In genomic region chr19:55451522-55452380, GRCh38 we compare ENCODE assay signal across 10 cellular contexts. TPM values are rescaled to one million over a fixed set of nuclear protein-coding genes. Genes with fewer than 3 reads are reported as not detected.
A peak's percentile ranks its signal among the peaks of the same experiment; 100 is the strongest.
DNase-seq lines count a peak whose midpoint lies in the region; ATAC-seq, FAIRE-seq and TF ChIP-seq lines count a peak whose summit lies in the region.
"Had no signal": no experiment of that assay in that cellular context is flagged by ENCODE, and none has a peak within 500 bp of the region (broad histone marks: within the 10 kb centered on the region; RNA-seq: fewer than 3 reads in every experiment).

No MANE protein-coding gene starts in this region.

- no peaks in the 10 kb centered on the region for H3K27me3 ChIP-seq in right cardiac atrium (ENCODE audit: control insufficient read depth, insufficient read depth)
- H3K27me3 ChIP-seq in right atrium auricular region = peaks cover 8 to 18% of the 10 kb centered on the region in 2 donors
- peaks cover 34% of the 10 kb centered on the region for H3K27me3 ChIP-seq in keratinocyte (ENCODE audit: control insufficient read depth, extremely low read depth, insufficient read depth, low read length)
- peaks cover 25% of the 10 kb centered on the region for H3K27me3 ChIP-seq in upper lobe of right lung
- peaks cover 5 to 17% of the 10 kb centered on the region in 2 donors for H3K27me3 ChIP-seq in small intestine (ENCODE audit: control insufficient read depth in 2 of 2, insufficient read depth in 2 of 2, low read length in 2 of 2)

- peak overlapping the region; percentile 30 for H3K4me3 Mint-ChIP-seq in activated T-helper 1 cell treated with anti-CD3 and anti-CD28 coated beads, Interleukin-12 subunit alpha, Interleukin-12 subunit beta, Interleukin-2, Interleukin-4 antibody, amounts not matched to agents 30 ng/mL and 10 ng/mL and 1 ng/mL, durations not matched to agents 14 hours and 24 hours and 36 hours

- peaks cover 28% of the 10 kb centered on the region for H3K27me3 Mint-ChIP-seq in activated T-helper 1 cell treated with anti-CD3 and anti-CD28 coated beads, Interleukin-12 subunit alpha, Interleukin-12 subunit beta, Interleukin-2, Interleukin-4 antibody, amounts not matched to agents 30 ng/mL and 10 ng/mL and 1 ng/mL, durations not matched to agents 14 hours and 24 hours and 36 hours (ENCODE audit: insufficient read depth)

- H3K4me2 ChIP-seq in keratinocyte (ENCODE audit: control insufficient read depth, extremely low read depth, insufficient read depth, low read depth, low read length) = peak overlapping the region; percentile 27

- H3K27ac Mint-ChIP-seq in activated T-helper 1 cell treated with anti-CD3 and anti-CD28 coated beads, Interleukin-12 subunit alpha, Interleukin-12 subunit beta, Interleukin-2, Interleukin-4 antibody, amounts not matched to agents 30 ng/mL and 10 ng/mL and 1 ng/mL, durations not matched to agents 14 hours and 24 hours and 36 hours = no peak overlapping the region

- H3K36me3 Mint-ChIP-seq in activated T-helper 1 cell treated with anti-CD3 and anti-CD28 coated beads, Interleukin-12 subunit alpha, Interleukin-12 subunit beta, Interleukin-2, Interleukin-4 antibody, amounts not matched to agents 30 ng/mL and 10 ng/mL and 1 ng/mL, durations not matched to agents 14 hours and 24 hours and 36 hours (ENCODE audit: low read depth) = peaks cover 5% of the 10 kb centered on the region

- H3K4me1 Mint-ChIP-seq in activated T-helper 1 cell treated with anti-CD3 and anti-CD28 coated beads, Interleukin-12 subunit alpha, Interleukin-12 subunit beta, Interleukin-2, Interleukin-4 antibody, amounts not matched to agents 30 ng/mL and 10 ng/mL and 1 ng/mL, durations not matched to agents 14 hours and 24 hours and 36 hours (ENCODE audit: low read depth) = no peaks in the 10 kb centered on the region

- intact Hi-C loops in right cardiac atrium (cut with DNase I) (no loop called here), upper lobe of right lung (cut with DNase I) (no loop called here)
- intact Hi-C loops in activated T-helper 1 cell treated with anti-CD3 and anti-CD28 coated beads, Interleukin-12 subunit alpha, Interleukin-12 subunit beta, Interleukin-2, Interleukin-4 antibody, amounts not matched to agents 30 ng/mL and 10 ng/mL and 1 ng/mL, durations not matched to agents 14 hours and 24 hours and 36 hours (cut with micrococcal nuclease) = no loop called here

- TF ChIP-seq CTCF in right atrium auricular region (IDR thresholded peaks at IDR 0.05) = no peak
- no peak for TF ChIP-seq CTCF in keratinocyte (optimal IDR thresholded peaks at IDR 0.05 in 1 of 3, IDR thresholded peaks at IDR 0.05 in 1 of 3, conservative IDR thresholded peaks at IDR 0.05 in 1 of 3; ENCODE audit: extremely low read depth in 1 of 3, insufficient read depth in 2 of 3, low read length in 3 of 3)
- no peak for TF ChIP-seq CTCF in upper lobe of right lung (IDR thresholded peaks at IDR 0.05)

- no peak for FAIRE-seq in keratinocyte (lab: Jason Lieb, UNC)
- no peak for FAIRE-seq in small intestine (lab: Jason Lieb, UNC)

- ATAC-seq in right cardiac atrium (no peak), upper lobe of right lung (no peak), HG02798 (IDR thresholded peaks at IDR 0.05; ENCODE audit: poor library complexity, unreplicated experiment) (no peak)
- ATAC-seq: esophagus mucosa had no signal

- H3K4me1 ChIP-seq in right cardiac atrium (ENCODE audit: control insufficient read depth, insufficient read depth, low read length) (no peaks in the 10 kb centered on the region), right atrium auricular region (peaks cover 0 to 21% of the 10 kb centered on the region in 2 donors), keratinocyte (ENCODE audit: control insufficient read depth, extremely low read depth, insufficient read depth, low read length) (peaks cover 17% of the 10 kb centered on the region), upper lobe of right lung (peaks cover 11% of the 10 kb centered on the region), small intestine (ENCODE audit: control insufficient read depth in 2 of 2, insufficient read depth in 1 of 2, low read depth in 1 of 2, low read length in 1 of 2) (peaks cover 0 to 3% of the 10 kb centered on the region in 2 donors)

- H3K9me1 ChIP-seq in keratinocyte (ENCODE audit: control insufficient read depth, extremely low read depth, insufficient read depth, low read length) = no peaks in the 10 kb centered on the region

- H3K27ac ChIP-seq in right cardiac atrium (ENCODE audit: low read length) = no peak overlapping the region
- no peak overlapping the region for H3K27ac ChIP-seq in right atrium auricular region
- no peak overlapping the region for H3K27ac ChIP-seq in keratinocyte (ENCODE audit: control insufficient read depth, insufficient read depth, low read length)
- H3K27ac ChIP-seq in upper lobe of right lung = no peak overlapping the region
- H3K27ac ChIP-seq in small intestine (ENCODE audit: low read depth in 1 of 2, low read length in 1 of 2) = no peak overlapping the region
- H3K27ac ChIP-seq: HL-60 had no signal

- dilution Hi-C loops in keratinocyte (cut with MboI; ENCODE audit: extremely low pct_ligation_motif_present, low sequenced_read_pairs) = no loop called here

- H4K20me1 ChIP-seq in keratinocyte (ENCODE audit: control insufficient read depth, extremely low read depth, insufficient read depth, low read length) = peaks cover 8% of the 10 kb centered on the region

- no peak overlapping the region for H2AFZ ChIP-seq in keratinocyte (ENCODE audit: control insufficient read depth, low read length)

- H3K4me3 ChIP-seq in right cardiac atrium (ENCODE audit: low read length) = no peak overlapping the region
- H3K4me3 ChIP-seq in right atrium auricular region = peak overlapping the region in 1 of 2 donors; percentile 28
- no peak overlapping the region for H3K4me3 ChIP-seq in keratinocyte (ENCODE audit: control insufficient read depth in 2 of 3, extremely low read depth in 1 of 3, insufficient read depth in 2 of 3, low read depth in 1 of 3, low read length in 3 of 3)
- H3K4me3 ChIP-seq in upper lobe of right lung = peak overlapping the region; percentile 10
- H3K4me3 ChIP-seq in small intestine (ENCODE audit: low read depth in 1 of 2, low read length in 2 of 2) = peak overlapping the region in 1 of 2 donors; percentile 23

- no peaks in the 10 kb centered on the region for H3K9me3 Mint-ChIP-seq in activated T-helper 1 cell treated with anti-CD3 and anti-CD28 coated beads, Interleukin-12 subunit alpha, Interleukin-12 subunit beta, Interleukin-2, Interleukin-4 antibody, amounts not matched to agents 30 ng/mL and 10 ng/mL and 1 ng/mL, durations not matched to agents 14 hours and 24 hours and 36 hours

- no peak overlapping the region for H3K9ac ChIP-seq in keratinocyte (ENCODE audit: control insufficient read depth, extremely low read depth, insufficient read depth, low read length)

- no peaks in the 10 kb centered on the region for H3K36me3 ChIP-seq in right atrium auricular region
- peaks cover 0 to 3% of the 10 kb centered on the region in 2 experiments for H3K36me3 ChIP-seq in keratinocyte (ENCODE audit: control insufficient read depth in 2 of 2, extremely low read depth in 1 of 2, insufficient read depth in 2 of 2, low read length in 2 of 2)
- H3K36me3 ChIP-seq in upper lobe of right lung = no peaks in the 10 kb centered on the region
- H3K36me3 ChIP-seq in small intestine (ENCODE audit: control insufficient read depth in 2 of 2, insufficient read depth in 2 of 2, low read length in 2 of 2) = peaks cover 0 to 7% of the 10 kb centered on the region in 2 donors

- H3K9me3 ChIP-seq in right cardiac atrium (ENCODE audit: control insufficient read depth, low read length) (no peaks in the 10 kb centered on the region), right atrium auricular region (no peaks in the 10 kb centered on the region), keratinocyte (ENCODE audit: control insufficient read depth, low read depth, low read length) (no peaks in the 10 kb centered on the region), upper lobe of right lung (no peaks in the 10 kb centered on the region), small intestine (ENCODE audit: control insufficient read depth, low read depth) (no peaks in the 10 kb centered on the region)

- WGBS in right cardiac atrium = 1% methylated on average over 82 of the region's 82 CpGs
- WGBS in small intestine, 3 donors = 2 to 5% (median 4%) methylated on average over 45 to 82 of the region's 82 CpGs

- DNase-seq in right cardiac atrium (peak in 2 of 3 donors; percentile 64 to 73), right atrium auricular region (ENCODE audit: low spot score) (no peak), keratinocyte (ENCODE audit: low read depth, low spot score) (no peak), upper lobe of right lung (no peak), NCI-H510A treated with DMSO at 0.1 percent for 48 hours (lab: John Stamatoyannopoulos, UW) (no peak), small intestine (no peak)
- DNase-seq in activated T-helper 1 cell treated with anti-CD3 and anti-CD28 coated beads, Interleukin-12 subunit alpha, Interleukin-12 subunit beta, Interleukin-2, Interleukin-4 antibody, amounts not matched to agents 30 ng/mL and 10 ng/mL and 1 ng/mL, durations not matched to agents 14 hours and 24 hours and 36 hours (ENCODE audit: low spot score) = no peak

- H3K79me2 ChIP-seq in keratinocyte (ENCODE audit: control insufficient read depth, insufficient read depth, low read length) = no peaks in the 10 kb centered on the region

RNA-seq across cellular contexts. Expression of gene SHISA7, which starts 8.7 kb away (rescaled TPM):
- not detected for total RNA-seq in right cardiac atrium
- 0.05 TPM for polyA plus RNA-seq in right cardiac atrium
- not detected for total RNA-seq in right atrium auricular region
- total RNA-seq in activated T-helper 1 cell treated with anti-CD3 and anti-CD28 coated beads, Interleukin-12 subunit alpha, Interleukin-12 subunit beta, Interleukin-2, Interleukin-4 antibody, amounts not matched to agents 30 ng/mL and 10 ng/mL and 1 ng/mL, durations not matched to agents 14 hours and 24 hours and 36 hours = not detected in 2 replicates
- not detected in 3 replicates for polyA plus RNA-seq in keratinocyte
- not detected for polyA plus RNA-seq in keratinocyte (2011; ENCODE audit: low read depth)
- polyA plus RNA-seq in keratinocyte (2011; cell fraction: cytosol; rRNA removed) = not detected in 2 replicates
- polyA plus RNA-seq in keratinocyte (2011; cell fraction: nucleus; rRNA removed) = 0.01 TPM in 1 of 2 replicates, not detected in the other
- not detected in 2 replicates for polyA plus RNA-seq in keratinocyte (2012; ENCODE audit: low replicate concordance)
- polyA minus RNA-seq in keratinocyte = not detected in 3 replicates
- not detected for polyA minus RNA-seq in keratinocyte (2011; cell fraction: cytosol; rRNA and poly(A)+ RNA removed)
- not detected in 2 replicates for polyA minus RNA-seq in keratinocyte (2011; cell fraction: nucleus; rRNA and poly(A)+ RNA removed)
- total RNA-seq in upper lobe of right lung = not detected
- polyA plus RNA-seq in small intestine = under 1 TPM in 1 of 3 donors, not detected in 2; 0.12 TPM
- total RNA-seq: esophagus mucosa had no signal

RNA-seq across cellular contexts. Expression of gene ISOC2, which starts 9.7 kb away (rescaled TPM):
- total RNA-seq in right cardiac atrium (10 to 100 TPM; 49.6 to 73.9 (median 62.0) TPM), right atrium auricular region (10 to 100 TPM; 87.0 to 92.2 TPM), upper lobe of right lung (25.3 TPM)
- polyA plus RNA-seq in right cardiac atrium (111 TPM), keratinocyte (24.5 to 37.7 TPM (median 34.7 TPM) in 3 replicates), small intestine (100 to 1,000 TPM in 1 of 3 donors, 10 to 100 TPM in 2; 77.8 to 164 (median 78.9) TPM)
- 31.3 and 34.3 TPM in 2 replicates for total RNA-seq in activated T-helper 1 cell treated with anti-CD3 and anti-CD28 coated beads, Interleukin-12 subunit alpha, Interleukin-12 subunit beta, Interleukin-2, Interleukin-4 antibody, amounts not matched to agents 30 ng/mL and 10 ng/mL and 1 ng/mL, durations not matched to agents 14 hours and 24 hours and 36 hours
- polyA plus RNA-seq in keratinocyte (2011; ENCODE audit: low read depth) = 3.6 TPM
- 19.0 and 53.3 TPM in 2 replicates for polyA plus RNA-seq in keratinocyte (2011; cell fraction: cytosol; rRNA removed)
- polyA plus RNA-seq in keratinocyte (2011; cell fraction: nucleus; rRNA removed) = 13.6 and 19.3 TPM in 2 replicates
- 19.2 and 57.8 TPM in 2 replicates for polyA plus RNA-seq in keratinocyte (2012; ENCODE audit: low replicate concordance)
- 10.9 to 29.3 TPM (median 12.3 TPM) in 3 replicates for polyA minus RNA-seq in keratinocyte
- 56.0 TPM for polyA minus RNA-seq in keratinocyte (2011; cell fraction: cytosol; rRNA and poly(A)+ RNA removed)
- 15.2 and 17.7 TPM in 2 replicates for polyA minus RNA-seq in keratinocyte (2011; cell fraction: nucleus; rRNA and poly(A)+ RNA removed)

RNA-seq across cellular contexts. Expression of gene C19orf85, which starts 12.8 kb away (rescaled TPM):
- not detected for total RNA-seq in right cardiac atrium
- not detected for polyA plus RNA-seq in right cardiac atrium
- total RNA-seq in right atrium auricular region = not detected
- not detected in 2 replicates for total RNA-seq in activated T-helper 1 cell treated with anti-CD3 and anti-CD28 coated beads, Interleukin-12 subunit alpha, Interleukin-12 subunit beta, Interleukin-2, Interleukin-4 antibody, amounts not matched to agents 30 ng/mL and 10 ng/mL and 1 ng/mL, durations not matched to agents 14 hours and 24 hours and 36 hours
- polyA plus RNA-seq in keratinocyte = not detected in 3 replicates
- not detected for polyA plus RNA-seq in keratinocyte (2011; ENCODE audit: low read depth)
- polyA plus RNA-seq in keratinocyte (2011; cell fraction: cytosol; rRNA removed) = not detected in 2 replicates
- 0.11 TPM in 1 of 2 replicates, not detected in the other for polyA plus RNA-seq in keratinocyte (2011; cell fraction: nucleus; rRNA removed)
- polyA plus RNA-seq in keratinocyte (2012; ENCODE audit: low replicate concordance) = not detected in 2 replicates
- not detected in 3 replicates for polyA minus RNA-seq in keratinocyte
- polyA minus RNA-seq in keratinocyte (2011; cell fraction: cytosol; rRNA and poly(A)+ RNA removed) = not detected
- not detected in 2 replicates for polyA minus RNA-seq in keratinocyte (2011; cell fraction: nucleus; rRNA and poly(A)+ RNA removed)
- total RNA-seq in upper lobe of right lung = not detected
- polyA plus RNA-seq in small intestine = not detected
- total RNA-seq: esophagus mucosa had no signal

RNA-seq across cellular contexts. Expression of gene ZNF628, which starts 24.7 kb away (rescaled TPM):
- total RNA-seq in right cardiac atrium = 1 to 10 TPM; 5.6 to 8.1 (median 6.7) TPM
- polyA plus RNA-seq in right cardiac atrium = 7.7 TPM
- 10 to 100 TPM in 1 of 2 donors, 1 to 10 TPM in 1; 5.6 to 13.2 TPM for total RNA-seq in right atrium auricular region
- 7.6 and 10.4 TPM in 2 replicates for total RNA-seq in activated T-helper 1 cell treated with anti-CD3 and anti-CD28 coated beads, Interleukin-12 subunit alpha, Interleukin-12 subunit beta, Interleukin-2, Interleukin-4 antibody, amounts not matched to agents 30 ng/mL and 10 ng/mL and 1 ng/mL, durations not matched to agents 14 hours and 24 hours and 36 hours
- polyA plus RNA-seq in keratinocyte = 0.22 to 1.5 TPM (median 0.39 TPM) in 3 replicates
- polyA plus RNA-seq in keratinocyte (2011; ENCODE audit: low read depth) = 0.72 TPM
- polyA plus RNA-seq in keratinocyte (2011; cell fraction: cytosol; rRNA removed) = 0.29 and 1.6 TPM in 2 replicates
- polyA plus RNA-seq in keratinocyte (2011; cell fraction: nucleus; rRNA removed) = 1.5 and 2.0 TPM in 2 replicates
- 1.9 and 5.8 TPM in 2 replicates for polyA plus RNA-seq in keratinocyte (2012; ENCODE audit: low replicate concordance)
- 0.19 to 1.6 TPM (median 0.23 TPM) in 3 replicates for polyA minus RNA-seq in keratinocyte
- polyA minus RNA-seq in keratinocyte (2011; cell fraction: cytosol; rRNA and poly(A)+ RNA removed) = 7.1 TPM
- polyA minus RNA-seq in keratinocyte (2011; cell fraction: nucleus; rRNA and poly(A)+ RNA removed) = 3.0 and 3.1 TPM in 2 replicates
- 10.2 TPM for total RNA-seq in upper lobe of right lung
- polyA plus RNA-seq in small intestine = 1 to 10 TPM; 1.1 to 7.0 (median 4.1) TPM

RNA-seq across cellular contexts. Expression of gene NAT14, which starts 33.2 kb away (rescaled TPM):
- 10 to 100 TPM; 13.6 to 20.8 (median 15.0) TPM for total RNA-seq in right cardiac atrium
- 15.8 TPM for polyA plus RNA-seq in right cardiac atrium
- 1 to 10 TPM; 2.3 to 7.0 TPM for total RNA-seq in right atrium auricular region
- total RNA-seq in activated T-helper 1 cell treated with anti-CD3 and anti-CD28 coated beads, Interleukin-12 subunit alpha, Interleukin-12 subunit beta, Interleukin-2, Interleukin-4 antibody, amounts not matched to agents 30 ng/mL and 10 ng/mL and 1 ng/mL, durations not matched to agents 14 hours and 24 hours and 36 hours = 23.1 and 26.1 TPM in 2 replicates
- 11.0 to 12.5 TPM (median 11.9 TPM) in 3 replicates for polyA plus RNA-seq in keratinocyte
- 0.66 TPM for polyA plus RNA-seq in keratinocyte (2011; ENCODE audit: low read depth)
- polyA plus RNA-seq in keratinocyte (2011; cell fraction: cytosol; rRNA removed) = 7.2 and 15.0 TPM in 2 replicates
- polyA plus RNA-seq in keratinocyte (2011; cell fraction: nucleus; rRNA removed) = 21.8 and 24.6 TPM in 2 replicates
- polyA plus RNA-seq in keratinocyte (2012; ENCODE audit: low replicate concordance) = 6.8 and 20.9 TPM in 2 replicates
- 2.2 to 14.3 TPM (median 2.7 TPM) in 3 replicates for polyA minus RNA-seq in keratinocyte
- 6.7 TPM for polyA minus RNA-seq in keratinocyte (2011; cell fraction: cytosol; rRNA and poly(A)+ RNA removed)
- polyA minus RNA-seq in keratinocyte (2011; cell fraction: nucleus; rRNA and poly(A)+ RNA removed) = 2.6 and 3.3 TPM in 2 replicates
- 14.7 TPM for total RNA-seq in upper lobe of right lung
- 10 to 100 TPM in 1 of 3 donors, 1 to 10 TPM in 2; 5.8 to 10.2 (median 8.6) TPM for polyA plus RNA-seq in small intestine

Comparison
In these comparisons a context has a peak if more than half of its experiments do, and no peak if none do; other contexts are left out.
1. DNase-seq: peak in right cardiac atrium (2 of 3); none in right atrium auricular region (single experiment), activated T-helper 1 cell treated with anti-CD3 and anti-CD28 coated beads, Interleukin-12 subunit alpha, Interleukin-12 subunit beta, Interleukin-2, Interleukin-4 antibody, amounts not matched to agents 30 ng/mL and 10 ng/mL and 1 ng/mL, durations not matched to agents 14 hours and 24 hours and 36 hours (single experiment), keratinocyte (single experiment), upper lobe of right lung (single experiment), NCI-H510A treated with DMSO at 0.1 percent for 48 hours (single experiment) and small intestine (single experiment).